In the genomic region with DNA sequence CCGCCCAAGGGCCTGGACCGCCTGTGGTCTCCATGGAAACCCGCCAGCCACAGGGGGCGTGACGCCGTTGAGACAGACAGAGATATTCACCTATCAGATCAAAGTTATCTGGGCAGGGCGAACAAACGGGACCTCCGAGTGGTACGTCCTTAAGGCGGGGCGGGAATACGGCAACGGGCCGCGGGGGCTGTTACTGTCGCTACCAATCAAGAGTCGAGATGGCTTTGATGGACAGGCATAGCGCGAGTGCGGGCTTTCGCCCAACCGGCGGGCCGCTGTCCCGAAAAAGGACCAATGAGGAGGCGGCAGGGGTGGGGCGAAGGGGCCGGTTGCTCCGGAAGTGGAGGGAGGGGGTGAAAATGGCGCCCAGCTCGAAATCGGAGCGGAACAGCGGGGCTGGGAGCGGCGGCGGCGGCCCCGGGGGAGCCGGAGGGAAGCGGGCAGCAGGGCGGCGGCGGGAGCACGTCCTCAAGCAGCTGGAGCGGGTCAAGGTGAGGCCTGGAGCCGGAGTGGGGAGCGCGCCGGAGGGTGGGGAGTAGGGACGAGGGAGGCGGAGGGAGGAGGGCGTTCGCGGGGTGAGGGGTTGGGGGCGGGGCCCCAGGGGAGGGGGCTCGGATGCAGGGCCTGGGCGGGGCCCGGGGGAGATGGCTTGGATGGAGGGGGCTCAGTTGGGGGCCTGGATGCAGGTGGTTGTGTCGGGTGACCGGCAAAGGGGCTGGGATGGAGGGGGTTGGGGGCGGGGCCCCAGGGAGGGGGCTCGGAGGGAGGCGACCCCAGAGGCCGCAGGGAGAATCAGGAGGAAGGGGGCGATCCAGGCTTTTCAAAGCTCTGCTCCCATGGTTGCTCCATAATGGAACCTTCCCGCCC, we compare ENCODE assay signal across 8 cellular contexts. TPM values are rescaled to one million over a fixed set of nuclear protein-coding genes. Genes with fewer than 3 reads are reported as not detected.
A peak's percentile ranks its signal among the peaks of the same experiment; 100 is the strongest.
DNase-seq lines count a peak whose midpoint lies in the region; TF ChIP-seq lines count a peak whose summit lies in the region.

A gene with protein sequence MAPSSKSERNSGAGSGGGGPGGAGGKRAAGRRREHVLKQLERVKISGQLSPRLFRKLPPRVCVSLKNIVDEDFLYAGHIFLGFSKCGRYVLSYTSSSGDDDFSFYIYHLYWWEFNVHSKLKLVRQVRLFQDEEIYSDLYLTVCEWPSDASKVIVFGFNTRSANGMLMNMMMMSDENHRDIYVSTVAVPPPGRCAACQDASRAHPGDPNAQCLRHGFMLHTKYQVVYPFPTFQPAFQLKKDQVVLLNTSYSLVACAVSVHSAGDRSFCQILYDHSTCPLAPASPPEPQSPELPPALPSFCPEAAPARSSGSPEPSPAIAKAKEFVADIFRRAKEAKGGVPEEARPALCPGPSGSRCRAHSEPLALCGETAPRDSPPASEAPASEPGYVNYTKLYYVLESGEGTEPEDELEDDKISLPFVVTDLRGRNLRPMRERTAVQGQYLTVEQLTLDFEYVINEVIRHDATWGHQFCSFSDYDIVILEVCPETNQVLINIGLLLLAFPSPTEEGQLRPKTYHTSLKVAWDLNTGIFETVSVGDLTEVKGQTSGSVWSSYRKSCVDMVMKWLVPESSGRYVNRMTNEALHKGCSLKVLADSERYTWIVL (plus strand): TSS at position 356 of the 867 bp plus-strand sequence. CDS start 4 bp downstream, at position 360.

- H3K27ac Mint-ChIP-seq in nephron: peak within 1 kb of the TSS; percentile 73 to 98 (median 96)
- peak within 1 kb of the TSS; percentile 93 for H3K27ac Mint-ChIP-seq in stimulated activated naive CD8-positive, alpha-beta T cell treated with anti-CD3 and anti-CD28 coated beads, Interleukin-15, Interleukin-2, amounts not matched to agents 100 ng/mL and 50 ng/mL, for 24 hours

- H3K79me2 ChIP-seq in MM.1S (ENCODE audit: low read length): peaks cover 21% of the 10 kb centered on the region

- no peaks in the 10 kb centered on the region for H3K9me3 Mint-ChIP-seq in nephron
- no peaks in the 10 kb centered on the region for H3K9me3 Mint-ChIP-seq in stimulated activated naive CD8-positive, alpha-beta T cell treated with anti-CD3 and anti-CD28 coated beads, Interleukin-15, Interleukin-2, amounts not matched to agents 100 ng/mL and 50 ng/mL, for 24 hours

- in situ Hi-C loops in HAP-1 (cut with MboI; ENCODE audit: low sequenced_read_pairs): no loop called here

- H3K9me3 ChIP-seq in ES-I3 (ENCODE audit: control insufficient read depth, insufficient read depth, low read length) (no peaks in the 10 kb centered on the region), HAP-1 (no peaks in the 10 kb centered on the region), MM.1S (replicated peaks; ENCODE audit: insufficient read depth, low read length) (no peaks in the 10 kb centered on the region)

- peak; percentile 99 to 100 for DNase-seq in HAP-1 (ENCODE audit: low spot score in 2 of 2)
- peak; percentile 100 for DNase-seq in MM.1S
- DNase-seq in SIG-M5 (lab: John Stamatoyannopoulos, UW): peak; percentile 91
- peak; percentile 93 for DNase-seq in activated gamma-delta T cell (lab: John Stamatoyannopoulos, UW)
- peak; percentile 99 for DNase-seq in fibroblast of the aortic adventitia (ENCODE audit: low read depth)

- no peaks in the 10 kb centered on the region for H3K27me3 Mint-ChIP-seq in nephron (ENCODE audit: low read depth)
- no peaks in the 10 kb centered on the region for H3K27me3 Mint-ChIP-seq in stimulated activated naive CD8-positive, alpha-beta T cell treated with anti-CD3 and anti-CD28 coated beads, Interleukin-15, Interleukin-2, amounts not matched to agents 100 ng/mL and 50 ng/mL, for 24 hours

- peaks cover 6% of the 10 kb centered on the region for H3K36me3 Mint-ChIP-seq in nephron (ENCODE audit: low read depth)
- peaks cover 4% of the 10 kb centered on the region for H3K36me3 Mint-ChIP-seq in stimulated activated naive CD8-positive, alpha-beta T cell treated with anti-CD3 and anti-CD28 coated beads, Interleukin-15, Interleukin-2, amounts not matched to agents 100 ng/mL and 50 ng/mL, for 24 hours (ENCODE audit: low read depth)

- H3K9me2 ChIP-seq in MM.1S (replicated peaks; ENCODE audit: insufficient read depth, low read length): no peaks in the 10 kb centered on the region

- peak within 1 kb of the TSS; percentile 28; the same call in 1 of the 2 replicates for H3K27ac ChIP-seq in MM.1S (ENCODE audit: low read length)

- TF ChIP-seq CTCF in MM.1S (IDR thresholded peaks at IDR 0.05; ENCODE audit: low read length) (no peak), fibroblast of the aortic adventitia (IDR thresholded peaks at IDR 0.05; ENCODE audit: insufficient read depth, low read length) (no peak), nephron (IDR thresholded peaks at IDR 0.05; ENCODE audit: unreplicated experiment in 3 of 3) (no peak)

- no peaks in the 10 kb centered on the region for H3K4me1 ChIP-seq in ES-I3 (ENCODE audit: insufficient read depth, low read length)
- peaks cover 5% of the 10 kb centered on the region for H3K4me1 ChIP-seq in HAP-1
- H3K4me1 ChIP-seq in MM.1S (ENCODE audit: low read length): peaks cover 10% of the 10 kb centered on the region

- H3F3A ChIP-seq in MM.1S (ENCODE audit: insufficient read depth, low read length): no peaks in the 10 kb centered on the region

- H3K36me3 ChIP-seq in ES-I3 (ENCODE audit: insufficient read depth, low read length): peaks cover 14% of the 10 kb centered on the region
- H3K36me3 ChIP-seq in HAP-1 (replicated peaks): peaks cover 28% of the 10 kb centered on the region
- no peaks in the 10 kb centered on the region for H3K36me3 ChIP-seq in MM.1S (replicated peaks; ENCODE audit: insufficient read depth, low read length)

- H3K4me3 Mint-ChIP-seq in nephron: peak within 1 kb of the TSS; percentile 93 to 97 (median 94)
- H3K4me3 Mint-ChIP-seq in stimulated activated naive CD8-positive, alpha-beta T cell treated with anti-CD3 and anti-CD28 coated beads, Interleukin-15, Interleukin-2, amounts not matched to agents 100 ng/mL and 50 ng/mL, for 24 hours: peak within 1 kb of the TSS; percentile 92

- H2AFZ ChIP-seq in MM.1S (ENCODE audit: low read length): peak within 1 kb of the TSS; percentile 65

- H4K20me1 ChIP-seq in MM.1S (ENCODE audit: insufficient read depth, low read length): no peaks in the 10 kb centered on the region

- H3K4me1 Mint-ChIP-seq in nephron: peaks cover 4% of the 10 kb centered on the region
- peaks cover 22% of the 10 kb centered on the region for H3K4me1 Mint-ChIP-seq in stimulated activated naive CD8-positive, alpha-beta T cell treated with anti-CD3 and anti-CD28 coated beads, Interleukin-15, Interleukin-2, amounts not matched to agents 100 ng/mL and 50 ng/mL, for 24 hours (ENCODE audit: low read depth)

- peak within 1 kb of the TSS; percentile 93 for H3K4me2 ChIP-seq in MM.1S (ENCODE audit: low read depth, low read length)

- H3K27me3 ChIP-seq in HAP-1 (ENCODE audit: low read depth) (no peaks in the 10 kb centered on the region), MM.1S (replicated peaks; ENCODE audit: insufficient read depth, low read length) (no peaks in the 10 kb centered on the region)

- peak within 1 kb of the TSS; percentile 84 for H3K4me3 ChIP-seq in HAP-1
- peak within 1 kb of the TSS; percentile 80 for H3K4me3 ChIP-seq in MM.1S (ENCODE audit: low read length)
- H3K4me3 ChIP-seq in fibroblast of the aortic adventitia (ENCODE audit: low read depth, low read length): peak within 1 kb of the TSS; percentile 86

- H3K9ac ChIP-seq in ES-I3 (ENCODE audit: low read depth, low read length): peak within 1 kb of the TSS; percentile 68
- peak within 1 kb of the TSS; percentile 80 for H3K9ac ChIP-seq in MM.1S (ENCODE audit: low read length)

RNA-seq across cellular contexts. Expression of the gene that starts here (rescaled TPM):
- 8.3 and 12.7 TPM in 2 replicates for total RNA-seq in fibroblast of the aortic adventitia (ENCODE audit: low replicate concordance)

Comparison
In these comparisons a context has a peak if more than half of its experiments do, and no peak if none do; other contexts are left out.
1. Peak in every context shown above with its lines: DNase-seq, H3K4me3 ChIP-seq and H3K27ac ChIP-seq.